8 cellular contexts compared by ENCODE assay signal in the genomic region with DNA sequence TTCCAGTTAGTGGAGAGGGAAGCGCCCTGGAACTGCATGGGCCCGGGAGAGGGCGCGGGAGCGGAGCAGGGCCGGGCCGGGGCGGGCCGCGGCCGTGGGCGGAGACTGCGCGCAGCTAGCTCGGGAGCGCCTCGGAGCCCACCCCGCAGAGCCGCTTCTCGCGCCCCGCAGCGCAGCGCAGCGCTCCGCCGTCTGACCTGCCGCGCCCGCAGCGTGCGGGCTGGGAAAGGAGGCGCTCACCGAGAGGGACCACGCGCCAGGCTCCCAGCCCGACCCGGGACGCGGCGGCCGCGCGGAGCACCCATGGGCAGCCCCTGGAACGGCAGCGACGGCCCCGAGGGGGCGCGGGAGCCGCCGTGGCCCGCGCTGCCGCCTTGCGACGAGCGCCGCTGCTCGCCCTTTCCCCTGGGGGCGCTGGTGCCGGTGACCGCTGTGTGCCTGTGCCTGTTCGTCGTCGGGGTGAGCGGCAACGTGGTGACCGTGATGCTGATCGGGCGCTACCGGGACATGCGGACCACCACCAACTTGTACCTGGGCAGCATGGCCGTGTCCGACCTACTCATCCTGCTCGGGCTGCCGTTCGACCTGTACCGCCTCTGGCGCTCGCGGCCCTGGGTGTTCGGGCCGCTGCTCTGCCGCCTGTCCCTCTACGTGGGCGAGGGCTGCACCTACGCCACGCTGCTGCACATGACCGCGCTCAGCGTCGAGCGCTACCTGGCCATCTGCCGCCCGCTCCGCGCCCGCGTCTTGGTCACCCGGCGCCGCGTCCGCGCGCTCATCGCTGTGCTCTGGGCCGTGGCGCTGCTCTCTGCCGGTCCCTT. TPM values are rescaled to one million over a fixed set of nuclear protein-coding genes. Genes with fewer than 3 reads are reported as not detected.
DNase-seq lines count a peak whose midpoint lies in the region; ATAC-seq and TF ChIP-seq lines count a peak whose summit lies in the region.

A gene with protein sequence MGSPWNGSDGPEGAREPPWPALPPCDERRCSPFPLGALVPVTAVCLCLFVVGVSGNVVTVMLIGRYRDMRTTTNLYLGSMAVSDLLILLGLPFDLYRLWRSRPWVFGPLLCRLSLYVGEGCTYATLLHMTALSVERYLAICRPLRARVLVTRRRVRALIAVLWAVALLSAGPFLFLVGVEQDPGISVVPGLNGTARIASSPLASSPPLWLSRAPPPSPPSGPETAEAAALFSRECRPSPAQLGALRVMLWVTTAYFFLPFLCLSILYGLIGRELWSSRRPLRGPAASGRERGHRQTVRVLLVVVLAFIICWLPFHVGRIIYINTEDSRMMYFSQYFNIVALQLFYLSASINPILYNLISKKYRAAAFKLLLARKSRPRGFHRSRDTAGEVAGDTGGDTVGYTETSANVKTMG (plus strand): TSS at position 304 of the 821 bp plus-strand sequence. CDS start 0 bp downstream, at position 304.

- H3K4me3 ChIP-seq in BLaER1 (peak within 1 kb of the TSS; percentile 57), upper lobe of left lung (peak within 1 kb of the TSS in 3 of 4 donors; percentile 55 to 57 (median 56))

- peaks cover 52 to 60% (median 54%) of the 10 kb centered on the region in 3 donors for H3K27me3 Mint-ChIP-seq in naive B cell

- no peak for TF ChIP-seq EP300 in upper lobe of left lung (IDR thresholded peaks at IDR 0.05)

- H4K20me1 ChIP-seq in BLaER1, result no peaks in the 10 kb centered on the region

- H3K36me3 Mint-ChIP-seq in naive B cell, result peaks cover 0 to 25% of the 10 kb centered on the region in 2 donors

- H3K27ac ChIP-seq in BLaER1 (no peak within 1 kb of the TSS), upper lobe of left lung (no peak within 1 kb of the TSS)

- no peaks in the 10 kb centered on the region for H3K36me3 ChIP-seq in BLaER1
- H3K36me3 ChIP-seq in upper lobe of left lung, result no peaks in the 10 kb centered on the region

- H3K9me3 ChIP-seq in BLaER1 (peaks cover 52% of the 10 kb centered on the region), upper lobe of left lung (no peaks in the 10 kb centered on the region)

- peak within 1 kb of the TSS in 3 of 6 donors; percentile 15 to 21 (median 20) for H3K27ac Mint-ChIP-seq in naive B cell

- TF ChIP-seq POLR2A in erythroblast (IDR thresholded peaks at IDR 0.05; ENCODE audit: low read length) (no peak), upper lobe of left lung (IDR thresholded peaks at IDR 0.05) (no peak)

- WGBS in upper lobe of left lung, 2 donors, result 9% methylated on average over 24 of the region's 111 CpGs; no CpG with 5 or more reads in 1 of the 2 donors

- H3K4me1 ChIP-seq in BLaER1 (peaks cover 8% of the 10 kb centered on the region), upper lobe of left lung (peaks cover 21 to 40% (median 24%) of the 10 kb centered on the region in 4 donors)

- H3K27me3 ChIP-seq in BLaER1 (peaks cover 56% of the 10 kb centered on the region), upper lobe of left lung (peaks cover 0 to 23% (median 12%) of the 10 kb centered on the region in 4 donors)

- peak; percentile 65 for ATAC-seq in HG03159 (IDR thresholded peaks at IDR 0.05; ENCODE audit: unreplicated experiment)
- peak; percentile 80 to 89 for ATAC-seq in naive B cell (ENCODE audit: low read depth in 2 of 2)
- peak; percentile 45 to 85 for ATAC-seq in upper lobe of left lung (ENCODE audit: low FRiP score in 2 of 2)

- DNase-seq in activated CD4-positive, alpha-beta T cell treated with anti-CD3 and anti-CD28 coated beads, Interleukin-2, amount 50 U/mL, for 4 hours, result peak; percentile 33
- DNase-seq in erythroblast (lab: John Stamatoyannopoulos, UW) (peak; percentile 50 to 55), naive B cell (peak; percentile 37), upper lobe of left lung (peak; percentile 38 to 88), SHP77 treated with DMSO at 0.1 percent for 48 hours (lab: John Stamatoyannopoulos, UW) (no peak), medulla oblongata (ENCODE audit: extremely low spot score) (no peak)

- peaks cover 6 to 19% (median 15%) of the 10 kb centered on the region in 3 donors for H3K4me1 Mint-ChIP-seq in naive B cell

- peak within 1 kb of the TSS; percentile 58 to 89 (median 83) for H3K4me3 Mint-ChIP-seq in naive B cell

- H3K4me2 ChIP-seq in BLaER1, result peak within 1 kb of the TSS; percentile 57

- H3K9me3 Mint-ChIP-seq in naive B cell, result peaks cover 0 to 23% (median 5%) of the 10 kb centered on the region in 7 donors

- no peak within 1 kb of the TSS for H3K9ac ChIP-seq in BLaER1

- TF ChIP-seq CTCF in upper lobe of left lung (IDR thresholded peaks at IDR 0.05), result peak in 4 of 6 experiments; percentile 9 to 66 (median 36)

RNA-seq across cellular contexts. Expression of the gene that starts here (rescaled TPM):
- not detected for polyA plus RNA-seq in naive B cell (ENCODE audit: low read depth in 6 of 6)
- under 1 TPM in 2 of 6 donors, not detected in 4; 0.30 to 0.49 TPM for total RNA-seq in upper lobe of left lung

Comparison
In these comparisons a context has a peak if more than half of its experiments do, and no peak if none do; other contexts are left out.
1. Peak in DNase-seq and ATAC-seq in naive B cell; RNA of the gene not detected or under 1 TPM.
2. Peak in DNase-seq, ATAC-seq and H3K4me3 ChIP-seq in upper lobe of left lung; RNA of the gene not detected or under 1 TPM.
3. DNase-seq: peak in activated CD4-positive, alpha-beta T cell treated with anti-CD3 and anti-CD28 coated beads, Interleukin-2, amount 50 U/mL, for 4 hours (2 of 2) and erythroblast (2 of 2); none in SHP77 treated with DMSO at 0.1 percent for 48 hours (single experiment) and medulla oblongata (single experiment).
4. Peak in every context shown above with its lines, with median percentiles within 50 percentile points of each other: ATAC-seq.